In the genomic region with DNA sequence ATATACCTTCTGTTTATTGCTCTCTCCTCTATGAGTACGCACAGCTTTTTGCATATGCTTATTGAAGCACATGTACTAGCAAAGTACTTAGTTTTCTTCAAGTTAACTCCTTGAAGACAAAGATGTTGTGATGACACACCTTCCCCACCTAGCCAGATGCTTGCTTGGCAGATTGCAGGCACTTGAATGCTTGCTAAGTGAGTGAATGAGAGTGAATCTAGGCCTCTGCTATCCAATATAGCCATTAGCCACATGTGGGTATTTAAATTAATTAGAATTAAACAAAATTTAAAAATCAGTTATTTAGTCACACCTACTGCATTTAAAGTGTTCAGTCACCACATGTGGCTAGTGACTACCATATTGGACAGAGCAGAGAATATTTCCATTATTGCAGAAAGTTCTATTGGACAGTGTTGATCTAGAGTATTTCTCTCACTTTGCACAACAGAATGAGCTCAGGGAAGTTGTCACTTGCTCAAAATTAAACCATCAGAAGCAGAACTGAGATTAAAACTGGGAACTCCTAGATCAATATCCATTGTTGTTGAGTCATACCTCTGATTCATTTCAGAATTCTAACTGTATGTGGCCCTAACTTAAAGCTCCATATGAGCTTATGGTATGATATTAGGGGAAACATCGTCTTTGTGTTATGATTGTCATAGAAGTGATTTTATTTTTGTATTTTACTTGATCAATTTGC, we compare ENCODE assay signal across 10 cellular contexts. TPM values are rescaled to one million over a fixed set of nuclear protein-coding genes. Genes with fewer than 3 reads are reported as not detected.
DNase-seq lines count a peak whose midpoint lies in the region; ATAC-seq, FAIRE-seq and TF ChIP-seq lines count a peak whose summit lies in the region.
"Had no signal": no experiment of that assay in that cellular context is flagged by ENCODE, and none has a peak within 500 bp of the region (broad histone marks: within the 10 kb centered on the region; RNA-seq: fewer than 3 reads in every experiment).

No MANE protein-coding gene starts in this region.

- no peak for TF ChIP-seq POLR2A in vagina (IDR thresholded peaks at IDR 0.05)

- no peak overlapping the region for H3K27ac ChIP-seq in vagina
- H3K27ac ChIP-seq: neutrophil had no signal

- intact Hi-C loops in vagina (cut with DNase I), result no loop called here

- ATAC-seq in GM18508 (IDR thresholded peaks at IDR 0.05; ENCODE audit: insufficient read depth, unreplicated experiment) (peak; percentile 96), GM21423 (IDR thresholded peaks at IDR 0.05; ENCODE audit: unreplicated experiment) (peak; percentile 89), HG03159 (IDR thresholded peaks at IDR 0.05; ENCODE audit: unreplicated experiment) (peak; percentile 95)

- H3K36me3 ChIP-seq in bronchial epithelial cell (ENCODE audit: control insufficient read depth, insufficient read depth, low read length), result no peaks in the 10 kb centered on the region
- H3K36me3 ChIP-seq in vagina, result no peaks in the 10 kb centered on the region
- H3K36me3 ChIP-seq: neutrophil had no signal

- no peak for FAIRE-seq in bronchial epithelial cell (lab: Jason Lieb, UNC)

- H3K9me3 ChIP-seq in vagina, result no peaks in the 10 kb centered on the region
- H3K9me3 ChIP-seq: neutrophil had no signal

- TF ChIP-seq CTCF in bronchial epithelial cell (IDR thresholded peaks at IDR 0.05; ENCODE audit: insufficient read depth, low read length, severe bottlenecking), result no peak
- TF ChIP-seq CTCF in vagina (IDR thresholded peaks at IDR 0.05), result no peak

- no peaks in the 10 kb centered on the region for H3K27me3 ChIP-seq in bronchial epithelial cell (ENCODE audit: control insufficient read depth, insufficient read depth, low read length)
- no peaks in the 10 kb centered on the region for H3K27me3 ChIP-seq in vagina
- H3K27me3 ChIP-seq: neutrophil had no signal

- DNase-seq in bronchial epithelial cell (ENCODE audit: low read depth), result peak; percentile 33
- no peak for DNase-seq in stimulated activated naive CD4-positive, alpha-beta T cell (lab: John Stamatoyannopoulos, UW)
- DNase-seq in SHP77 (lab: John Stamatoyannopoulos, UW), result no peak
- no peak for DNase-seq in DMS 273 (lab: John Stamatoyannopoulos, UW; ENCODE audit: unreplicated experiment)
- no peak for DNase-seq in vagina (ENCODE audit: extremely low spot score in 2 of 2)
- DNase-seq: NCI-H82 had no signal

- no peaks in the 10 kb centered on the region for H3K4me1 ChIP-seq in vagina

- H3K4me3 ChIP-seq in bronchial epithelial cell (ENCODE audit: low read depth, low read length), result no peak overlapping the region
- no peak overlapping the region for H3K4me3 ChIP-seq in vagina

RNA-seq across cellular contexts. Expression of a gene that starts 8.6 kb away (rescaled TPM):
- 0.51 and 1.3 TPM in 2 replicates for total RNA-seq in bronchial epithelial cell
- total RNA-seq in vagina, result 11.5 TPM
